1 cellular context compared by ENCODE assay signal in the genomic region with DNA sequence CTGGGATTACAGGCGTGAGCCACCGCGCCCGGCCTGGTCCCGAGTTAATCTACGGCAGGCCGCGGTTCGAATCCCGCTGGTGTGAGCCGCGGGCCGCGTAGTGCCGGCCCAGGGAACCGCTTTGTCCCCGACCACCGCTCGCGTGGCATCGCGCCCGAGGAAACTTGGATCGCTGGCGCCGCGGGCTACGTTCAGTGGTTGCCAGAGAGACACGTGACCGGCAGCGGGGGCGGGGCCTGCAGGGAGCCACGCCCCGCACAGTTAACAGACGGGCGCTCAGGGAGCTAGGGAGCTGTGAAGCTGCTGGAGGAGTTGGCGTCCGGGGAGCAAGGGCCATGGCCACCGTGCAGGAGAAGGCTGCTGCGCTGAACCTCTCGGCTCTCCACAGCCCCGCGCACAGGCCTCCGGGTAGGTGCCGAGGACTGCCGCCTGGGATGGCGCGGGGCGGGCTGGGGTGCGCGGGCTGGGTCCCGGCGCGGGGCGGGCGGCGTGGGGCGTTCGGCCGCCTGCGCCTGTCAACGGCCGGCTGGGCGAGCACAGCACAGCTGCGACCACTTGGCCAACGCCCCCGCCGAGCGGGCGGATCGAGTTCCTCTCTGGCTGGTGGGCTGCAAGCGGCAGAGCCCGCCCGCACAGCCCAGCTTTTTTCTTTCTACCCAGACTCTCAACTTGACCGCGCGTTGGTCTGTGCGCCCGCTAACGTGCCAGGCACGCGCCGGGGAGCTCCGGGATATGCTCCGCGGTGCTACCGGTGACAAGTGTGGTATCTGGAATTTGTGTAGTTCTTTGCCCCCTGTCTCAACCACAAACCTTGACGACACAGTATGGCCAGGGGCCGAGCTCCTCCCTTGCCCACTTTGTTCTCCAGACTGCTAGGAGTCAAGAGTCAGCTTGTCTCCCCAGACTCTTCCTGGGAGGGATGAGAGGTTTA.
TF ChIP-seq lines count a peak whose summit lies in the region.

A gene (plus strand): TSS at position 258 of the 931 bp plus-strand sequence. CDS start 78 bp downstream, at position 336.

TF ChIP-seq in K562, 482 proteins besides CTCF, POLR2A, EP300 and RAD21 (continued from another document):
- TF ChIP-seq RBM22 (IDR thresholded peaks at IDR 0.05; ENCODE audit: low read depth, low read length, poor library complexity, severe bottlenecking) (peak; percentile 50), MEIS2 (IDR thresholded peaks at IDR 0.05; ENCODE audit: partially characterized antibody) (no peak), PTTG1 (tag; IDR thresholded peaks at IDR 0.05; ENCODE audit: low read depth) (no peak)
